Comparison of ENCODE assay signal across 24 cellular contexts in the genomic region with DNA sequence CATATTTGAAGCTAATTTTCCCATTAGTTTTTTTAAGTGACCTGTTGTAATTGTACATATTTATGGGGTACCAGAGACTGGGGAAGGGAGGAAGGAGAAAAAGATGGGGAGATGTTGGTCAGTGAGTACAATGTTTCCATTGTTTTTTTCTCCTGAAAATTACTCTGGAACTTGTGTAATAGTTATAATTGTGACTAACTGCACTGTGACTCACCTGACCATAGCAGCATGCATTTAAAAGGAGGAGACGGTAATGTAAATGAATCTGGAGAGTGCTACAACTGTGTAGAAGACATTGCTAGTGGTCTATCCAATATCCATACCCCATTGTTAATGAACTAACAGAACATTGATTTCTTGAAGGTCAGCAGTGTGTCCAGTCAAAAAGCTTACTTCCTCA.
DNase-seq lines count a peak whose midpoint lies in the region; ATAC-seq, FAIRE-seq and TF ChIP-seq lines count a peak whose summit lies in the region.
"Had no signal": no experiment of that assay in that cellular context is flagged by ENCODE, and none has a peak within 500 bp of the region (broad histone marks: within the 10 kb centered on the region; RNA-seq: fewer than 3 reads in every experiment).

No MANE protein-coding gene starts in this region.

- H3K4me3 ChIP-seq in keratinocyte (ENCODE audit: control insufficient read depth in 2 of 3, extremely low read depth in 1 of 3, insufficient read depth in 2 of 3, low read depth in 1 of 3, low read length in 3 of 3) (no peak overlapping the region), brain microvascular endothelial cell (ENCODE audit: low read depth, low read length) (no peak overlapping the region), right cardiac atrium (ENCODE audit: low read length) (no peak overlapping the region)
- H3K4me3 ChIP-seq: gastroesophageal sphincter had no signal

- no peak overlapping the region for H2AFZ ChIP-seq in keratinocyte (ENCODE audit: control insufficient read depth, low read length)

- 93% methylated on average over 1 of the region's 1 CpG for WGBS in right cardiac atrium

- dilution Hi-C loops in keratinocyte (cut with MboI; ENCODE audit: extremely low pct_ligation_motif_present, low sequenced_read_pairs), result no loop called here

- in situ Hi-C loops in brain microvascular endothelial cell (cut with HindIII; ENCODE audit: low pct_ligation_motif_present, low sequenced_read_pairs), result no loop called here

- no peaks in the 10 kb centered on the region for H3K79me2 ChIP-seq in keratinocyte (ENCODE audit: control insufficient read depth, insufficient read depth, low read length)

- no peak for TF ChIP-seq CTCF in keratinocyte (optimal IDR thresholded peaks at IDR 0.05 in 1 of 3, IDR thresholded peaks at IDR 0.05 in 1 of 3, conservative IDR thresholded peaks at IDR 0.05 in 1 of 3; ENCODE audit: extremely low read depth in 1 of 3, insufficient read depth in 2 of 3, low read length in 3 of 3)
- TF ChIP-seq CTCF in brain microvascular endothelial cell (IDR thresholded peaks at IDR 0.05; ENCODE audit: low read depth, low read length, missing control alignments), result no peak

- H3K9me3 ChIP-seq in keratinocyte (ENCODE audit: control insufficient read depth, low read depth, low read length), result no peaks in the 10 kb centered on the region
- H3K9me3 ChIP-seq in right cardiac atrium (ENCODE audit: control insufficient read depth, low read length), result no peaks in the 10 kb centered on the region
- H3K9me3 ChIP-seq: gastroesophageal sphincter, neutrophil had no signal

- H4K20me1 ChIP-seq in keratinocyte (ENCODE audit: control insufficient read depth, extremely low read depth, insufficient read depth, low read length), result no peaks in the 10 kb centered on the region

- no peaks in the 10 kb centered on the region for H3K9me1 ChIP-seq in keratinocyte (ENCODE audit: control insufficient read depth, extremely low read depth, insufficient read depth, low read length)

- peak; percentile 68 for FAIRE-seq in keratinocyte (lab: Jason Lieb, UNC)
- FAIRE-seq: colon, H1 had no signal

- peak; percentile 12 for DNase-seq in COLO829 (ENCODE audit: low spot score)
- peak; percentile 56 for DNase-seq in HPDE6-E6E7 (ENCODE audit: extremely low spot score)
- DNase-seq in astrocyte of the hippocampus (ENCODE audit: low read depth, low spot score), result peak; percentile 32
- no peak for DNase-seq in keratinocyte (ENCODE audit: low read depth, low spot score)
- no peak for DNase-seq in pons (ENCODE audit: low spot score)
- DNase-seq in brain microvascular endothelial cell, result no peak
- DNase-seq in right cardiac atrium, result no peak
- no peak for DNase-seq in NCI-H2171 (lab: John Stamatoyannopoulos, UW)
- DNase-seq: activated CD4-positive, alpha-beta T cell treated with anti-CD3 and anti-CD28 coated beads, Interleukin-2, amount 10 ng/mL, durations not matched to agents 7 days and 5 days; activated naive CD4-positive, alpha-beta T cell; anterior cingulate cortex; CD8-positive, alpha-beta T cell; DMS79 treated with DMSO at 0.1 percent for 48 hours; KG1; NCI-H1105; NCI-H2171 treated with DMSO at 0.1 percent for 48 hours; stimulated activated naive CD8-positive, alpha-beta T cell treated with anti-CD3 and anti-CD28 coated beads, Interleukin-15, Interleukin-2, amounts not matched to agents 100 U/mL and 50 U/mL, for 24 hours; T-helper 1 cell had no signal

- H3K27ac ChIP-seq in keratinocyte (ENCODE audit: control insufficient read depth, insufficient read depth, low read length) (no peak overlapping the region), brain microvascular endothelial cell (no peak overlapping the region), right cardiac atrium (ENCODE audit: low read length) (no peak overlapping the region)
- H3K27ac ChIP-seq: gastroesophageal sphincter, neutrophil had no signal

- H3K4me2 ChIP-seq in keratinocyte (ENCODE audit: control insufficient read depth, extremely low read depth, insufficient read depth, low read depth, low read length), result no peak overlapping the region

- H3K27me3 ChIP-seq in keratinocyte (ENCODE audit: control insufficient read depth, extremely low read depth, insufficient read depth, low read length) (peaks cover 3% of the 10 kb centered on the region), brain microvascular endothelial cell (replicated peaks) (no peaks in the 10 kb centered on the region), right cardiac atrium (ENCODE audit: control insufficient read depth, insufficient read depth) (no peaks in the 10 kb centered on the region)
- H3K27me3 ChIP-seq: gastroesophageal sphincter, neutrophil had no signal

- intact Hi-C loops in right cardiac atrium (cut with DNase I), result no loop called here

- no peak for ATAC-seq in right cardiac atrium
- ATAC-seq: CD8-positive, alpha-beta T cell; gastroesophageal sphincter; left lobe of liver; sciatic nerve; stimulated activated naive CD8-positive, alpha-beta T cell treated with anti-CD3 and anti-CD28 coated beads, Interleukin-15, Interleukin-2, amounts not matched to agents 100 U/mL and 50 U/mL, for 24 hours had no signal

- H3K36me3 ChIP-seq in keratinocyte (ENCODE audit: control insufficient read depth in 2 of 2, extremely low read depth in 1 of 2, insufficient read depth in 2 of 2, low read length in 2 of 2), result no peaks in the 10 kb centered on the region
- no peaks in the 10 kb centered on the region for H3K36me3 ChIP-seq in brain microvascular endothelial cell (replicated peaks)
- H3K36me3 ChIP-seq: gastroesophageal sphincter, neutrophil had no signal

- H3K4me1 ChIP-seq in keratinocyte (ENCODE audit: control insufficient read depth, extremely low read depth, insufficient read depth, low read length), result peaks cover 6% of the 10 kb centered on the region
- no peaks in the 10 kb centered on the region for H3K4me1 ChIP-seq in right cardiac atrium (ENCODE audit: control insufficient read depth, insufficient read depth, low read length)
- H3K4me1 ChIP-seq: gastroesophageal sphincter had no signal

- H3K9ac ChIP-seq in keratinocyte (ENCODE audit: control insufficient read depth, extremely low read depth, insufficient read depth, low read length), result no peak overlapping the region

Comparison
In these comparisons a context has a peak if more than half of its experiments do, and no peak if none do; other contexts are left out.
1. DNase-seq: peak in COLO829 (single experiment), HPDE6-E6E7 (single experiment) and astrocyte of the hippocampus (single experiment); none in keratinocyte (single experiment), pons (single experiment), brain microvascular endothelial cell (single experiment), right cardiac atrium (0 of 3) and NCI-H2171 (single experiment).